Comparison of ENCODE assay signal across 23 cellular contexts in the genomic region with DNA sequence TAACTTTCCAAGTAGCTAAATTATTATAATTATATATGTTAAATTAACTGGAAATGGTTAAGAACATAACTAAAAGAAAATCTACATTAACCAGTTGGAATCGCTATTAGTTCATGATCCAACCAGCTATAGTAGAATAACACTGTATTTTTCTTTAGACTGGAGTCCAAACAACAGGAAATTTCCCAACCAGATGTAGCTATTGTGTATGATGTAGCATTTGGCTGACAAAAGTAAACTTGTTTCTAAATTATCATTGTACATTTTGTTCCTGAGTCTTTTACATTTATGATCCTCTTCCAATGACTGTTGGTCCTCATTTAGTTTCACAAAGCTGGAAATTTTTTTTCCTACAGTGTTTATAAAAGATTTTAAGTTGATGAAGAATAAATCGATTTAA.
A peak's percentile ranks its signal among the peaks of the same experiment; 100 is the strongest.
DNase-seq lines count a peak whose midpoint lies in the region; ATAC-seq and TF ChIP-seq lines count a peak whose summit lies in the region.
"Had no signal": no experiment of that assay in that cellular context is flagged by ENCODE, and none has a peak within 500 bp of the region (broad histone marks: within the 10 kb centered on the region; RNA-seq: fewer than 3 reads in every experiment).

No MANE protein-coding gene starts in this region.

- TF ChIP-seq CTCF in heart left ventricle (IDR thresholded peaks at IDR 0.05) (no peak), adrenal gland (IDR thresholded peaks at IDR 0.05) (no peak)

- DNase-seq in heart left ventricle = no peak
- DNase-seq in left ventricle myocardium superior = no peak
- peak; percentile 68 for DNase-seq in dermis blood vessel endothelial cell
- peak; percentile 41 to 82 for DNase-seq in lung microvascular endothelial cell (ENCODE audit: low read depth in 2 of 2)
- no peak for DNase-seq in activated CD8-positive, alpha-beta memory T cell treated with anti-CD3 and anti-CD28 coated beads, Interleukin-2, amount 50 U/mL, for 4 hours
- DNase-seq in inferior parietal cortex (ENCODE audit: extremely low spot score) = no peak
- DNase-seq in adrenal gland = no peak
- DNase-seq in ureter (ENCODE audit: low spot score) = no peak
- DNase-seq: AML-193; C1 segment of cervical spinal cord; Calu3; CD8-positive, alpha-beta T cell; DMS153; Karpas-422; MV-4-11; NCI-H1105 treated with DMSO at 0.1 percent for 48 hours; NCI-H2171; NCI-H345; NCI-H524 treated with DMSO at 0.1 percent for 48 hours; NCI-H82; SJCRH30 had no signal

- H3K27ac ChIP-seq in heart left ventricle (peak overlapping the region in 9 of 12 donors; percentile 6 to 53 (median 36)), adrenal gland (no peak overlapping the region)
- H3K27ac ChIP-seq: 22Rv1, SJCRH30 had no signal

- intact Hi-C loops in heart left ventricle (cut with DNase I) (no loop called here), left ventricle myocardium superior (cut with micrococcal nuclease) (no loop called here), adrenal gland (cut with DNase I) (no loop called here)

- H3K27me3 ChIP-seq in heart left ventricle = no peaks in the 10 kb centered on the region
- no peaks in the 10 kb centered on the region for H3K27me3 ChIP-seq in adrenal gland
- H3K27me3 ChIP-seq: SJCRH30 had no signal

- H3K4me3 ChIP-seq in heart left ventricle = no peak overlapping the region
- no peak overlapping the region for H3K4me3 ChIP-seq in adrenal gland
- H3K4me3 ChIP-seq: SJCRH30 had no signal

- TF ChIP-seq POLR2A in heart left ventricle (IDR thresholded peaks at IDR 0.05) (no peak), adrenal gland (IDR thresholded peaks at IDR 0.05) (no peak)

- 68 to 86% (median 70%) methylated on average over 2 of the region's 2 CpGs for WGBS in heart left ventricle, 4 donors
- 80 to 94% (median 91%) methylated on average over 2 of the region's 2 CpGs for WGBS in adrenal gland, 4 donors

- H3K4me1 ChIP-seq in heart left ventricle = peaks cover 0 to 6% (median under 1%) of the 10 kb centered on the region in 12 donors
- peaks cover 0 to 15% of the 10 kb centered on the region in 2 donors for H3K4me1 ChIP-seq in adrenal gland (replicated peaks in 1 of 2)
- H3K4me1 ChIP-seq: SJCRH30 had no signal

- H3K36me3 ChIP-seq in heart left ventricle (peaks cover 0 to 4% (median 0%) of the 10 kb centered on the region in 9 donors), adrenal gland (replicated peaks in 1 of 2) (no peaks in the 10 kb centered on the region)
- H3K36me3 ChIP-seq: SJCRH30 had no signal

- H3K9me3 ChIP-seq in heart left ventricle = no peaks in the 10 kb centered on the region
- H3K9me3 ChIP-seq in adrenal gland (replicated peaks in 1 of 3) = no peaks in the 10 kb centered on the region
- H3K9me3 ChIP-seq: SJCRH30 had no signal

- ATAC-seq in heart left ventricle (peak in 1 of 4 donors; percentile 39), left ventricle myocardium superior (no peak)
- ATAC-seq: CD8-positive, alpha-beta T cell; Panc1 had no signal

Comparison
In these comparisons a context has a peak if more than half of its experiments do, and no peak if none do; other contexts are left out.
1. DNase-seq: peak in dermis blood vessel endothelial cell (single experiment) and lung microvascular endothelial cell (2 of 2); none in heart left ventricle (0 of 5), left ventricle myocardium superior (single experiment), activated CD8-positive, alpha-beta memory T cell treated with anti-CD3 and anti-CD28 coated beads, Interleukin-2, amount 50 U/mL, for 4 hours (single experiment), inferior parietal cortex (single experiment), adrenal gland (0 of 7) and ureter (single experiment).
2. H3K27ac ChIP-seq: peak in heart left ventricle (9 of 12); none in adrenal gland (0 of 5).